2 cellular contexts compared by ENCODE assay signal in the genomic region with DNA sequence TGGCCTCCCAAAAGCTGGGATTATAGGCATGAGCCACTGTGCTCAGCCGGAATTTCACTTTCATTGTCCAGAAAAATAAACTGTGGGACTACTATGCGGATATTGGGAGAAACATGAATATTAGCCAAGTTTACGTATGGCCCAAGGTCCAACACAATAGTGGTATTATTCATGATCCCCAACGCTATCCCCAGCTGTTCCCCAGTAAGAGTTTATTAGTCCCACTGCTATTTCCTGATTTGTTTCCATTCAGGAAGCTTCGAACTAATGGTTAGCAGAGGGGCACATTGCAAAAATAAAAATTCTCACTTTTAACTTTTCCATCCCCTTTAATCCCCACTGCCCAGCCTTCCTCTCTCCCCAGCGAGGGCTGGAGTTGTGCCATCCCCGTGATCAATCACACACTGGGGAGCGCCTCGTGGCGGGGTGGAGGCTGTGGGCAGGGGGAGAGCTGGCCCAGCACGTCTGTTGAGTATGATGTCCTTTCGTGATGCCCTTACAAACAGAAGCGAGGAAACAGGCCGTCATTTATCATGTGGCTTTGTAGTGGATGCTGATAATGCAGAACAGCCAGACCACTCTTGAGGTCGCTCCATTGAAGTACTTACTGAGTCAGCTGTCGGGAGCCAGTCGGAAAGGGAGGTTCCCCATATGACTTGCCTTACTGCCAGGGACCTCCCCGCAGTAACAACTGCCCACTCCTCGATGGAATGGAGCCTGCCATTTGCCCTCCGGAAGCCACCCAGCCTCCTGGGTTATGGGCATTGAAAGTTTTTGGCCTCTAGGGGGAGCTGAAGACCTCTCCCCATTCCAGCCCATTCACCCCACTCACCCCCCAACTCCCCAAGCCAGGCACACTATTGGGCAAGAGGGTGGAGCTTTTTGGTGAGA.
TF ChIP-seq lines count a peak whose summit lies in the region.

No MANE protein-coding gene starts in this region.

TF ChIP-seq in K562, 482 proteins besides CTCF, POLR2A, EP300 and RAD21 (continued from another document and continues in another):
- TF ChIP-seq, protein P1, sequence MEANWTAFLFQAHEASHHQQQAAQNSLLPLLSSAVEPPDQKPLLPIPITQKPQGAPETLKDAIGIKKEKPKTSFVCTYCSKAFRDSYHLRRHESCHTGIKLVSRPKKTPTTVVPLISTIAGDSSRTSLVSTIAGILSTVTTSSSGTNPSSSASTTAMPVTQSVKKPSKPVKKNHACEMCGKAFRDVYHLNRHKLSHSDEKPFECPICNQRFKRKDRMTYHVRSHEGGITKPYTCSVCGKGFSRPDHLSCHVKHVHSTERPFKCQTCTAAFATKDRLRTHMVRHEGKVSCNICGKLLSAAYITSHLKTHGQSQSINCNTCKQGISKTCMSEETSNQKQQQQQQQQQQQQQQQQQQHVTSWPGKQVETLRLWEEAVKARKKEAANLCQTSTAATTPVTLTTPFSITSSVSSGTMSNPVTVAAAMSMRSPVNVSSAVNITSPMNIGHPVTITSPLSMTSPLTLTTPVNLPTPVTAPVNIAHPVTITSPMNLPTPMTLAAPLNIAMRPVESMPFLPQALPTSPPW (CRISPR knock-in tag; IDR thresholded peaks at IDR 0.05), result peak; percentile 41; the same call in 1 of the 2 replicates
- TF ChIP-seq CBFA2T3 (IDR thresholded peaks at IDR 0.05) (no peak), ZNF197 (CRISPR knock-in tag; IDR thresholded peaks at IDR 0.05; ENCODE audit: low read depth) (no peak), EGR1 (conservative IDR thresholded peaks at IDR 0.05) (no peak), GABPB1 (CRISPR knock-in tag; IDR thresholded peaks at IDR 0.05) (no peak), CEBPG (CRISPR knock-in tag; IDR thresholded peaks at IDR 0.05) (no peak), CEBPG (tag; conservative IDR thresholded peaks at IDR 0.05 in 1 of 2, IDR thresholded peaks at IDR 0.05 in 1 of 2) (0 out of 4 replicates have a peak, but pooled peaks of 1 of the 2 experiments have one; percentile 49), KHSRP (IDR thresholded peaks at IDR 0.05) (no peak), ESRRB (CRISPR knock-in tag; IDR thresholded peaks at IDR 0.05; ENCODE audit: borderline replicate concordance) (no peak), BACH1 (tag; IDR thresholded peaks at IDR 0.05) (no peak), ILF3 (IDR thresholded peaks at IDR 0.05; ENCODE audit: borderline replicate concordance) (no peak), ZNF589 (CRISPR knock-in tag; IDR thresholded peaks at IDR 0.05; ENCODE audit: low read depth) (no peak), ZNF347 (CRISPR knock-in tag; IDR thresholded peaks at IDR 0.05; ENCODE audit: low read depth) (no peak), SMAD2 (IDR thresholded peaks at IDR 0.05; ENCODE audit: low read depth, low read length) (no peak), SMC3 (conservative IDR thresholded peaks at IDR 0.05; ENCODE audit: insufficient read depth, low read depth, low read length) (0 out of 2 replicates have a peak, but pooled peaks have one; percentile 5), HNRNPLL (IDR thresholded peaks at IDR 0.05; ENCODE audit: low read depth, low read length, poor library complexity, severe bottlenecking) (no peak), CEBPB (tag; IDR thresholded peaks at IDR 0.05) (0 out of 2 replicates have a peak, but pooled peaks have one; percentile 21)
- TF ChIP-seq, protein P2, sequence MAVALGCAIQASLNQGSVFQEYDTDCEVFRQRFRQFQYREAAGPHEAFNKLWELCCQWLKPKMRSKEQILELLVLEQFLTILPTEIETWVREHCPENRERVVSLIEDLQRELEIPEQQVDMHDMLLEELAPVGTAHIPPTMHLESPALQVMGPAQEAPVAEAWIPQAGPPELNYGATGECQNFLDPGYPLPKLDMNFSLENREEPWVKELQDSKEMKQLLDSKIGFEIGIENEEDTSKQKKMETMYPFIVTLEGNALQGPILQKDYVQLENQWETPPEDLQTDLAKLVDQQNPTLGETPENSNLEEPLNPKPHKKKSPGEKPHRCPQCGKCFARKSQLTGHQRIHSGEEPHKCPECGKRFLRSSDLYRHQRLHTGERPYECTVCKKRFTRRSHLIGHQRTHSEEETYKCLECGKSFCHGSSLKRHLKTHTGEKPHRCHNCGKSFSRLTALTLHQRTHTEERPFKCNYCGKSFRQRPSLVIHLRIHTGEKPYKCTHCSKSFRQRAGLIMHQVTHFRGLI (CRISPR knock-in tag; IDR thresholded peaks at IDR 0.05), result no peak
- TF ChIP-seq, protein P3, sequence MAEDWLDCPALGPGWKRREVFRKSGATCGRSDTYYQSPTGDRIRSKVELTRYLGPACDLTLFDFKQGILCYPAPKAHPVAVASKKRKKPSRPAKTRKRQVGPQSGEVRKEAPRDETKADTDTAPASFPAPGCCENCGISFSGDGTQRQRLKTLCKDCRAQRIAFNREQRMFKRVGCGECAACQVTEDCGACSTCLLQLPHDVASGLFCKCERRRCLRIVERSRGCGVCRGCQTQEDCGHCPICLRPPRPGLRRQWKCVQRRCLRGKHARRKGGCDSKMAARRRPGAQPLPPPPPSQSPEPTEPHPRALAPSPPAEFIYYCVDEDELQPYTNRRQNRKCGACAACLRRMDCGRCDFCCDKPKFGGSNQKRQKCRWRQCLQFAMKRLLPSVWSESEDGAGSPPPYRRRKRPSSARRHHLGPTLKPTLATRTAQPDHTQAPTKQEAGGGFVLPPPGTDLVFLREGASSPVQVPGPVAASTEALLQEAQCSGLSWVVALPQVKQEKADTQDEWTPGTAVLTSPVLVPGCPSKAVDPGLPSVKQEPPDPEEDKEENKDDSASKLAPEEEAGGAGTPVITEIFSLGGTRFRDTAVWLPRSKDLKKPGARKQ (CRISPR knock-in tag; IDR thresholded peaks at IDR 0.05), result no peak
- TF ChIP-seq, protein P4, sequence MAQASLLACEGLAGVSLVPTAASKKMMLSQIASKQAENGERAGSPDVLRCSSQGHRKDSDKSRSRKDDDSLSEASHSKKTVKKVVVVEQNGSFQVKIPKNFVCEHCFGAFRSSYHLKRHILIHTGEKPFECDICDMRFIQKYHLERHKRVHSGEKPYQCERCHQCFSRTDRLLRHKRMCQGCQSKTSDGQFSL (CRISPR knock-in tag; IDR thresholded peaks at IDR 0.05), result no peak
- TF ChIP-seq, protein P4 (tag; IDR thresholded peaks at IDR 0.05), result no peak

TF ChIP-seq in HepG2, 621 proteins besides CTCF, POLR2A, EP300 and RAD21 (continued from another document):
- no peak for TF ChIP-seq NFYB (CRISPR knock-in tag; IDR thresholded peaks at IDR 0.05)
- no peak for TF ChIP-seq ZFYVE20 (CRISPR knock-in tag; IDR thresholded peaks at IDR 0.05; ENCODE audit: borderline replicate concordance, low read depth)
- no peak for TF ChIP-seq SYNCRIP (IDR thresholded peaks at IDR 0.05; ENCODE audit: insufficient read depth, low read depth, low read length)
- TF ChIP-seq GATAD2A (CRISPR knock-in tag; IDR thresholded peaks at IDR 0.05), result no peak
- TF ChIP-seq ZNF124 (CRISPR knock-in tag; IDR thresholded peaks at IDR 0.05), result no peak
